ENCODE assay signal across 2 cellular contexts in genomic region chr7:117592011-117592635, GRCh38.
TF ChIP-seq lines count a peak whose summit lies in the region.

No MANE protein-coding gene starts in this region.

TF ChIP-seq in IMR-90, 13 proteins besides CTCF, POLR2A, EP300 and RAD21:
- TF ChIP-seq ELK1 (IDR thresholded peaks at IDR 0.05; ENCODE audit: borderline replicate concordance, low read depth, low read length) (no peak), MAFK (IDR thresholded peaks at IDR 0.05; ENCODE audit: low read depth, low read length) (no peak), MXI1 (IDR thresholded peaks at IDR 0.05; ENCODE audit: borderline replicate concordance, low read depth, low read length) (no peak), NFE2L2 (IDR thresholded peaks at IDR 0.05; ENCODE audit: low read depth, low read length) (no peak), USF2 (IDR thresholded peaks at IDR 0.05; ENCODE audit: low read depth, low read length) (no peak), FOS (IDR thresholded peaks at IDR 0.05; ENCODE audit: low read depth, low read length) (no peak), BHLHE40 (IDR thresholded peaks at IDR 0.05; ENCODE audit: low read depth, low read length) (no peak), CHD1 (IDR thresholded peaks at IDR 0.05; ENCODE audit: low read depth, low read length) (no peak), RCOR1 (IDR thresholded peaks at IDR 0.05; ENCODE audit: insufficient replicate concordance, low read length) (no peak)

TF ChIP-seq in WTC11, 78 proteins besides CTCF, POLR2A, EP300 and RAD21 (continued from another document):
- no peak for TF ChIP-seq ZNF281 (CRISPR knock-in tag; IDR thresholded peaks at IDR 0.05)
- TF ChIP-seq PREB (CRISPR knock-in tag; IDR thresholded peaks at IDR 0.05; ENCODE audit: borderline replicate concordance) = no peak
- no peak for TF ChIP-seq CREB1 (CRISPR knock-in tag; IDR thresholded peaks at IDR 0.05)
- no peak for TF ChIP-seq JAZF1 (CRISPR knock-in tag; IDR thresholded peaks at IDR 0.05)
- TF ChIP-seq ATF1 (CRISPR knock-in tag; IDR thresholded peaks at IDR 0.05) = no peak
- no peak for TF ChIP-seq PRRX2 (CRISPR knock-in tag; IDR thresholded peaks at IDR 0.05)
- TF ChIP-seq TEAD4 (CRISPR knock-in tag; IDR thresholded peaks at IDR 0.05) = no peak
- TF ChIP-seq CBFB (CRISPR knock-in tag; IDR thresholded peaks at IDR 0.05; ENCODE audit: low read depth) = no peak
- TF ChIP-seq E2F5 (CRISPR knock-in tag; IDR thresholded peaks at IDR 0.05) = no peak
- no peak for TF ChIP-seq ELF4 (CRISPR knock-in tag; IDR thresholded peaks at IDR 0.05; ENCODE audit: low read depth)
- TF ChIP-seq ZNF138 (CRISPR knock-in tag; conservative IDR thresholded peaks at IDR 0.05) = no peak
- TF ChIP-seq ATF3 (CRISPR knock-in tag; conservative IDR thresholded peaks at IDR 0.05) = no peak
- no peak for TF ChIP-seq OVOL2 (CRISPR knock-in tag; IDR thresholded peaks at IDR 0.05; ENCODE audit: borderline replicate concordance)
- no peak for TF ChIP-seq ZNF425 (CRISPR knock-in tag; conservative IDR thresholded peaks at IDR 0.05)
